In the genomic region with DNA sequence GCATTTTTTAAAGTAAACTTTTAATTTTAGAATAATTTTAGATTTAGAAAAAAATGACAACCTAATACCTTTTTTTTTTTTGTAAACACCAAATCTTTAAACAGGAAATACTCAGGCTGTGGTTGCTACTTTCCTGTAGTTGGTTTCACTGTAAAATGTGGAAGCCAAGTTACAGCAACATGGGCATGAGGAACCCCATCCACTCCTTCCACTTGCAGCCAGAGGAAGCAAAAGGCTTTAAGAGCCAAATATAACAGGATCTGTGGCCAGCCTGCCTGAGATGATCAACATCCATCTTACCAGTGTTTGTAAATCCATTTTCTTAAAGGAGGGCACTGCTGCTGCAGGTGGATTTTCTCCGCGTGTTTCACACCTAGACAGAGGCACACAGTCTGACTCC, we compare ENCODE assay signal across 15 cellular contexts.
A peak's percentile ranks its signal among the peaks of the same experiment; 100 is the strongest.
DNase-seq lines count a peak whose midpoint lies in the region; ATAC-seq and TF ChIP-seq lines count a peak whose summit lies in the region.
"Had no signal": no experiment of that assay in that cellular context is flagged by ENCODE, and none has a peak within 500 bp of the region (broad histone marks: within the 10 kb centered on the region; RNA-seq: fewer than 3 reads in every experiment).

No MANE protein-coding gene starts in this region.

- no peaks in the 10 kb centered on the region for H3K9me2 ChIP-seq in Loucy (replicated peaks; ENCODE audit: low read depth, low read length)

- peak overlapping the region; percentile 45 for H3K9ac ChIP-seq in Loucy (ENCODE audit: low read depth, low read length, poor library complexity, severe bottlenecking)
- H3K9ac ChIP-seq: KMS-11 had no signal

- CTCF ChIA-PET in activated CD8-positive, alpha-beta memory T cell treated with anti-CD3 and anti-CD28 coated beads, Interleukin-2, amount 10 ng/mL, durations not matched to agents 7 days and 5 days (lab: Charles Lee), result interaction anchor here (1.3 kb wide), 1 partner anchor 103 kb away, joined by 4 read pairs; the partner anchor contains the start of gene ADSL
- CTCF ChIA-PET in activated CD4-positive, alpha-beta memory T cell treated with anti-CD3 and anti-CD28 coated beads, Interleukin-2, amount 10 ng/mL, durations not matched to agents 7 days and 5 days (lab: Charles Lee), result interaction anchor here (1.0 to 1.7 kb wide), 2 partner anchors 14 to 104 kb away, joined by 4 to 7 read pairs; no protein-coding TSS in a partner anchor

- POLR2A ChIA-PET in activated CD4-positive, alpha-beta memory T cell treated with anti-CD3 and anti-CD28 coated beads, Interleukin-2, amount 10 ng/mL, durations not matched to agents 7 days and 5 days (lab: Charles Lee), result interaction anchor here (1.0 to 2.3 kb wide), 8 partner anchors 14 to 200 kb away, joined by 3 to 7 read pairs (median 4); partner anchors contain the start of gene TNRC6B

- no peaks in the 10 kb centered on the region for H3K9me3 Mint-ChIP-seq in activated CD8-positive, alpha-beta memory T cell treated with anti-CD3 and anti-CD28 coated beads, Interleukin-2, amount 10 ng/mL, durations not matched to agents 7 days and 5 days (ENCODE audit: low read depth)
- no peaks in the 10 kb centered on the region for H3K9me3 Mint-ChIP-seq in activated CD4-positive, alpha-beta memory T cell treated with anti-CD3 and anti-CD28 coated beads, Interleukin-2, amount 10 ng/mL, durations not matched to agents 7 days and 5 days
- no peaks in the 10 kb centered on the region for H3K9me3 Mint-ChIP-seq in natural killer cell

- peak; percentile 46 for DNase-seq in activated CD8-positive, alpha-beta memory T cell treated with anti-CD3 and anti-CD28 coated beads, Interleukin-2, amount 10 ng/mL, durations not matched to agents 7 days and 5 days
- DNase-seq in activated CD8-positive, alpha-beta memory T cell treated with anti-CD3 and anti-CD28 coated beads, Interleukin-2, amount 50 U/mL, for 4 hours, result no peak
- DNase-seq in activated CD4-positive, alpha-beta memory T cell treated with anti-CD3 and anti-CD28 coated beads, Interleukin-2, amount 10 ng/mL, durations not matched to agents 7 days and 5 days, result peak; percentile 35
- DNase-seq in natural killer cell (no peak), cortex of kidney (lab: John Stamatoyannopoulos, UW) (no peak)
- DNase-seq: DMS79 treated with DMSO at 0.1 percent for 48 hours, kidney glomerular epithelial cell, NCI-H2081, NCI-H82, SHP77 had no signal

- intact Hi-C loops in natural killer cell (cut with micrococcal nuclease), result loop anchor here (5.0 kb wide), 1 partner anchor 197 kb away; no protein-coding TSS in a partner anchor

- peaks cover 21% of the 10 kb centered on the region for H3K36me3 Mint-ChIP-seq in activated CD8-positive, alpha-beta memory T cell treated with anti-CD3 and anti-CD28 coated beads, Interleukin-2, amount 10 ng/mL, durations not matched to agents 7 days and 5 days
- peaks cover 32% of the 10 kb centered on the region for H3K36me3 Mint-ChIP-seq in activated CD4-positive, alpha-beta memory T cell treated with anti-CD3 and anti-CD28 coated beads, Interleukin-2, amount 10 ng/mL, durations not matched to agents 7 days and 5 days (ENCODE audit: low read depth)
- no peaks in the 10 kb centered on the region for H3K36me3 Mint-ChIP-seq in natural killer cell

- H3K27me3 ChIP-seq in Loucy (ENCODE audit: insufficient read depth, low read length, poor library complexity, severe bottlenecking), result no peaks in the 10 kb centered on the region
- H3K27me3 ChIP-seq: breast epithelium had no signal

- no peaks in the 10 kb centered on the region for H3K27me3 Mint-ChIP-seq in activated CD8-positive, alpha-beta memory T cell treated with anti-CD3 and anti-CD28 coated beads, Interleukin-2, amount 10 ng/mL, durations not matched to agents 7 days and 5 days
- H3K27me3 Mint-ChIP-seq in activated CD4-positive, alpha-beta memory T cell treated with anti-CD3 and anti-CD28 coated beads, Interleukin-2, amount 10 ng/mL, durations not matched to agents 7 days and 5 days, result no peaks in the 10 kb centered on the region
- H3K27me3 Mint-ChIP-seq in natural killer cell (ENCODE audit: low read depth in 2 of 2), result no peaks in the 10 kb centered on the region

- peaks cover 69% of the 10 kb centered on the region for H3K4me1 Mint-ChIP-seq in activated CD8-positive, alpha-beta memory T cell treated with anti-CD3 and anti-CD28 coated beads, Interleukin-2, amount 10 ng/mL, durations not matched to agents 7 days and 5 days
- H3K4me1 Mint-ChIP-seq in activated CD4-positive, alpha-beta memory T cell treated with anti-CD3 and anti-CD28 coated beads, Interleukin-2, amount 10 ng/mL, durations not matched to agents 7 days and 5 days, result peaks cover 75% of the 10 kb centered on the region
- peaks cover 65 to 84% of the 10 kb centered on the region in 2 donors for H3K4me1 Mint-ChIP-seq in natural killer cell

- peaks cover 58% of the 10 kb centered on the region for H4K20me1 ChIP-seq in Loucy (ENCODE audit: insufficient read depth, low read length, poor library complexity, severe bottlenecking)

- no peak for ATAC-seq in activated CD8-positive, alpha-beta memory T cell treated with anti-CD3 and anti-CD28 coated beads, Interleukin-2, amount 10 ng/mL, durations not matched to agents 7 days and 5 days
- no peak for ATAC-seq in natural killer cell
- no peak for ATAC-seq in GM18511 (IDR thresholded peaks at IDR 0.05; ENCODE audit: unreplicated experiment)
- no peak for ATAC-seq in HG02884 (IDR thresholded peaks at IDR 0.05; ENCODE audit: unreplicated experiment)

- TF ChIP-seq CTCF in Loucy (conservative IDR thresholded peaks at IDR 0.05; ENCODE audit: low read length) (no peak), natural killer cell (IDR thresholded peaks at IDR 0.05) (no peak)

- peaks cover 23% of the 10 kb centered on the region; the same call in 1 of the 2 replicates for H3K36me3 ChIP-seq in Loucy (ENCODE audit: insufficient read depth, low read length)
- H3K36me3 ChIP-seq: breast epithelium had no signal

- no peak overlapping the region for H2AFZ ChIP-seq in Loucy (ENCODE audit: low read length)

- peak overlapping the region; percentile 28 for H3K4me3 ChIP-seq in Loucy (ENCODE audit: low read length, poor library complexity, severe bottlenecking)
- H3K4me3 ChIP-seq: breast epithelium had no signal

- H3K4me2 ChIP-seq in Loucy (ENCODE audit: low read depth, low read length, poor library complexity, severe bottlenecking), result peak overlapping the region; percentile 59
- H3K4me2 ChIP-seq: KMS-11 had no signal

- H3K27ac Mint-ChIP-seq in activated CD8-positive, alpha-beta memory T cell treated with anti-CD3 and anti-CD28 coated beads, Interleukin-2, amount 10 ng/mL, durations not matched to agents 7 days and 5 days, result peak overlapping the region; percentile 62
- peak overlapping the region; percentile 40 for H3K27ac Mint-ChIP-seq in activated CD4-positive, alpha-beta memory T cell treated with anti-CD3 and anti-CD28 coated beads, Interleukin-2, amount 10 ng/mL, durations not matched to agents 7 days and 5 days
- H3K27ac Mint-ChIP-seq in natural killer cell, result peak overlapping the region in 1 of 2 donors; percentile 73

- peaks cover 37% of the 10 kb centered on the region for H3K4me1 ChIP-seq in Loucy (ENCODE audit: insufficient read depth, low read length, poor library complexity, severe bottlenecking)

- peak overlapping the region; percentile 13 for H3K4me3 Mint-ChIP-seq in activated CD8-positive, alpha-beta memory T cell treated with anti-CD3 and anti-CD28 coated beads, Interleukin-2, amount 10 ng/mL, durations not matched to agents 7 days and 5 days
- peak overlapping the region; percentile 34 for H3K4me3 Mint-ChIP-seq in activated CD4-positive, alpha-beta memory T cell treated with anti-CD3 and anti-CD28 coated beads, Interleukin-2, amount 10 ng/mL, durations not matched to agents 7 days and 5 days
- H3K4me3 Mint-ChIP-seq in natural killer cell, result peak overlapping the region; percentile 81

- H3K79me2 ChIP-seq in Loucy (ENCODE audit: insufficient read depth, low read length), result peaks cover 90% of the 10 kb centered on the region

- H3K9me3 ChIP-seq in Loucy (ENCODE audit: insufficient read depth, low read depth, low read length), result no peaks in the 10 kb centered on the region
- H3K9me3 ChIP-seq: breast epithelium had no signal

- H3F3A ChIP-seq in Loucy (ENCODE audit: low read depth), result peaks cover 4% of the 10 kb centered on the region; the same call in 1 of the 2 replicates

Comparison
In these comparisons a context has a peak if more than half of its experiments do, and no peak if none do; other contexts are left out.
1. DNase-seq: peak in activated CD8-positive, alpha-beta memory T cell treated with anti-CD3 and anti-CD28 coated beads, Interleukin-2, amount 10 ng/mL, durations not matched to agents 7 days and 5 days (single experiment) and activated CD4-positive, alpha-beta memory T cell treated with anti-CD3 and anti-CD28 coated beads, Interleukin-2, amount 10 ng/mL, durations not matched to agents 7 days and 5 days (single experiment); none in activated CD8-positive, alpha-beta memory T cell treated with anti-CD3 and anti-CD28 coated beads, Interleukin-2, amount 50 U/mL, for 4 hours (single experiment), natural killer cell (single experiment) and cortex of kidney (single experiment).
2. H3K4me3 Mint-ChIP-seq: peak in every context shown above with its lines; median percentile 81 in natural killer cell; 34 in activated CD4-positive, alpha-beta memory T cell treated with anti-CD3 and anti-CD28 coated beads, Interleukin-2, amount 10 ng/mL, durations not matched to agents 7 days and 5 days; 13 in activated CD8-positive, alpha-beta memory T cell treated with anti-CD3 and anti-CD28 coated beads, Interleukin-2, amount 10 ng/mL, durations not matched to agents 7 days and 5 days.